Comparison of ENCODE assay signal across 1 cellular context in genomic region chr5:138488481-138488945, GRCh38.
TF ChIP-seq lines count a peak whose summit lies in the region.

No MANE protein-coding gene starts in this region.

TF ChIP-seq in K562, 482 proteins besides CTCF, POLR2A, EP300 and RAD21 (continued from another document and continues in another):
- TF ChIP-seq SRSF9 (IDR thresholded peaks at IDR 0.05; ENCODE audit: borderline replicate concordance, low read depth, low read length), result no peak
- no peak for TF ChIP-seq HOMEZ (CRISPR knock-in tag; IDR thresholded peaks at IDR 0.05)
- TF ChIP-seq ZNF644 (tag; IDR thresholded peaks at IDR 0.05; ENCODE audit: low read depth), result 0 out of 2 replicates have a peak, but pooled peaks have one; percentile 30
- no peak for TF ChIP-seq THAP7 (CRISPR knock-in tag; IDR thresholded peaks at IDR 0.05)
- peak; percentile 40; the same call in 1 of the 2 replicates for TF ChIP-seq CXXC5 (CRISPR knock-in tag; IDR thresholded peaks at IDR 0.05)
- TF ChIP-seq PTRF (tag; IDR thresholded peaks at IDR 0.05), result no peak
- no peak for TF ChIP-seq HDAC1 (IDR thresholded peaks at IDR 0.05)
- TF ChIP-seq CBFB (CRISPR knock-in tag; IDR thresholded peaks at IDR 0.05), result no peak
- no peak for TF ChIP-seq EZH2 (IDR thresholded peaks at IDR 0.05; ENCODE audit: borderline replicate concordance, low read depth, low read length)
- TF ChIP-seq ZNF133 (CRISPR knock-in tag; IDR thresholded peaks at IDR 0.05), result no peak
- TF ChIP-seq TSHZ1 (CRISPR knock-in tag; IDR thresholded peaks at IDR 0.05), result no peak
- no peak for TF ChIP-seq SETDB1 (IDR thresholded peaks at IDR 0.05; ENCODE audit: low read length)
- peak; percentile 0; the same call in 1 of the 2 replicates for TF ChIP-seq STAT6 (CRISPR knock-in tag; IDR thresholded peaks at IDR 0.05)
- TF ChIP-seq TCF3 (CRISPR knock-in tag; IDR thresholded peaks at IDR 0.05), result peak; percentile 49; the same call in 1 of the 2 replicates
- no peak for TF ChIP-seq SMARCA5 (IDR thresholded peaks at IDR 0.05)
- TF ChIP-seq DPF2 (IDR thresholded peaks at IDR 0.05), result peak; percentile 69
- peak; percentile 34; the same call in 1 of the 2 replicates for TF ChIP-seq SMAD4 (CRISPR knock-in tag; conservative IDR thresholded peaks at IDR 0.05)
- no peak for TF ChIP-seq CHD4 (IDR thresholded peaks at IDR 0.05; ENCODE audit: insufficient read depth, insufficient replicate concordance, low read depth, low read length, poor library complexity, severe bottlenecking)
- TF ChIP-seq YBX1 (IDR thresholded peaks at IDR 0.05), result no peak
- TF ChIP-seq CREB3 (tag; conservative IDR thresholded peaks at IDR 0.05; ENCODE audit: low read depth), result no peak
- TF ChIP-seq RNF2 (IDR thresholded peaks at IDR 0.05), result peak; percentile 69; the same call in 1 of the 2 replicates
- TF ChIP-seq ZNF780A (CRISPR knock-in tag; IDR thresholded peaks at IDR 0.05), result no peak
- peak; percentile 92 for TF ChIP-seq MGA (IDR thresholded peaks at IDR 0.05)
- TF ChIP-seq POLR2G (IDR thresholded peaks at IDR 0.05; ENCODE audit: low read depth, low read length), result no peak
- 0 out of 2 replicates have a peak, but pooled peaks have one; percentile 23 for TF ChIP-seq PKNOX1 (IDR thresholded peaks at IDR 0.05)
- TF ChIP-seq MTA1 (IDR thresholded peaks at IDR 0.05; ENCODE audit: borderline replicate concordance), result no peak; the same call in 1 of the 2 replicates
- peak; percentile 35; the same call in 1 of the 2 replicates for TF ChIP-seq ZNF239 (CRISPR knock-in tag; IDR thresholded peaks at IDR 0.05)
- peak; percentile 61; the same call in 1 of the 2 replicates for TF ChIP-seq USF2 (CRISPR knock-in tag; IDR thresholded peaks at IDR 0.05)
- TF ChIP-seq RHOXF2B (CRISPR knock-in tag; conservative IDR thresholded peaks at IDR 0.05), result no peak
- TF ChIP-seq LCOR (CRISPR knock-in tag; IDR thresholded peaks at IDR 0.05), result no peak
- no peak for TF ChIP-seq HOXB6 (CRISPR knock-in tag; IDR thresholded peaks at IDR 0.05; ENCODE audit: borderline replicate concordance)
- TF ChIP-seq ZC3H4 (CRISPR knock-in tag; IDR thresholded peaks at IDR 0.05; ENCODE audit: borderline replicate concordance), result no peak
- no peak for TF ChIP-seq DMBX1 (CRISPR knock-in tag; IDR thresholded peaks at IDR 0.05; ENCODE audit: borderline replicate concordance)
- no peak for TF ChIP-seq FOXA1 (IDR thresholded peaks at IDR 0.05; ENCODE audit: borderline replicate concordance)
- peak; percentile 52 for TF ChIP-seq CBFA2T3 (IDR thresholded peaks at IDR 0.05)
